In genomic region chr16:3304370-3304769, GRCh38 we compare ENCODE assay signal across 8 cellular contexts. TPM values are rescaled to one million over a fixed set of nuclear protein-coding genes. Genes with fewer than 3 reads are reported as not detected.
DNase-seq lines count a peak whose midpoint lies in the region; TF ChIP-seq lines count a peak whose summit lies in the region.

No MANE protein-coding gene starts in this region.

- H3K27ac Mint-ChIP-seq in CD8-positive, alpha-beta memory T cell = peak overlapping the region in 7 of 8 donors; percentile 21 to 90 (median 87)
- H3K27ac Mint-ChIP-seq in osteocyte (ENCODE audit: unreplicated experiment) = peak overlapping the region; percentile 87

- CTCF ChIA-PET in CD8-positive, alpha-beta memory T cell (lab: Charles Lee) = interaction anchor here (1.1 to 1.5 kb wide), 2 partner anchors 19 to 21 kb away, joined by 3 to 5 read pairs; partner anchors contain the start of gene ZNF263
- CTCF ChIA-PET in PC-9 (lab: Charles Lee) = no interaction called here

- no peak for DNase-seq in CD8-positive, alpha-beta memory T cell
- DNase-seq in PC-9 (no peak), epithelial cell of prostate (ENCODE audit: low read depth, low spot score) (no peak), osteocyte (ENCODE audit: extremely low spot score, unreplicated experiment) (no peak), UCSD-AML1 (lab: John Stamatoyannopoulos, UW; ENCODE audit: unreplicated experiment) (no peak), DMS153 (lab: John Stamatoyannopoulos, UW) (no peak), SIG-M5 (lab: John Stamatoyannopoulos, UW) (no peak)
- no peak for DNase-seq in NK-92 treated with Interleukin-12 subunit alpha and Interleukin-12 subunit beta, amount 100 ng/mL, for 24 hours (lab: John Stamatoyannopoulos, UW)

- peaks cover 16 to 38% (median 24%) of the 10 kb centered on the region in 3 donors for H3K4me1 Mint-ChIP-seq in CD8-positive, alpha-beta memory T cell
- peaks cover 13% of the 10 kb centered on the region for H3K4me1 Mint-ChIP-seq in osteocyte (ENCODE audit: unreplicated experiment)

- BruUV-seq in PC-9 (replicated peaks; lab: Mats Ljungman, UMichigan) = no TSS peak

- H3K27me3 ChIP-seq in CD8-positive, alpha-beta memory T cell (ENCODE audit: insufficient read depth, low read length, poor library complexity, severe bottlenecking) = no peaks in the 10 kb centered on the region
- H3K27me3 ChIP-seq in PC-9 (ENCODE audit: insufficient read depth, low read depth) = no peaks in the 10 kb centered on the region

- peak overlapping the region; percentile 72 for H3K4me3 ChIP-seq in CD8-positive, alpha-beta memory T cell (ENCODE audit: low read length)
- peak overlapping the region; percentile 94 for H3K4me3 ChIP-seq in PC-9

- peaks cover 20% of the 10 kb centered on the region for H3K79me2 ChIP-seq in PC-9 (ENCODE audit: low read depth)

- peaks cover 14% of the 10 kb centered on the region for H3K36me3 ChIP-seq in CD8-positive, alpha-beta memory T cell (ENCODE audit: insufficient read depth, low read length)
- H3K36me3 ChIP-seq in PC-9 (ENCODE audit: low read depth) = peaks cover 67% of the 10 kb centered on the region

- no peaks in the 10 kb centered on the region for H4K20me1 ChIP-seq in PC-9 (ENCODE audit: insufficient read depth)

- H3F3A ChIP-seq in PC-9 (ENCODE audit: insufficient read depth, low read depth) = peaks cover 33% of the 10 kb centered on the region

- intact Hi-C loops in PC-9 (cut with micrococcal nuclease; ENCODE audit: unreplicated experiment) = no loop called here

- H3K9me3 Mint-ChIP-seq in CD8-positive, alpha-beta memory T cell = peaks cover 13 to 53% (median 48%) of the 10 kb centered on the region in 5 donors
- H3K9me3 Mint-ChIP-seq in osteocyte (ENCODE audit: unreplicated experiment) = peaks cover 42% of the 10 kb centered on the region

- TF ChIP-seq CTCF in PC-9 (conservative IDR thresholded peaks at IDR 0.05) (no peak), osteocyte (IDR thresholded peaks at IDR 0.05) (no peak)

- POLR2A ChIA-PET in CD8-positive, alpha-beta memory T cell (lab: Charles Lee) = interaction anchor here (0.6 to 3.0 kb wide), 6 partner anchors 12 to 456 kb away, joined by 3 to 21 read pairs (median 6); partner anchors contain the start of genes ZNF174, ZNF263 and ZSCAN32
- POLR2A ChIA-PET in PC-9 (lab: Charles Lee; ENCODE audit: unreplicated experiment) = interaction anchor here (0.5 kb wide), 1 partner anchor 20 kb away, joined by 3 read pairs; no protein-coding TSS in a partner anchor

- H3K36me3 Mint-ChIP-seq in CD8-positive, alpha-beta memory T cell = peaks cover 26 to 61% (median 53%) of the 10 kb centered on the region in 3 donors
- peaks cover 69% of the 10 kb centered on the region for H3K36me3 Mint-ChIP-seq in osteocyte (ENCODE audit: unreplicated experiment)

- H2AFZ ChIP-seq in PC-9 = peak overlapping the region; percentile 89

- H3K4me3 Mint-ChIP-seq in CD8-positive, alpha-beta memory T cell = peak overlapping the region; percentile 79 to 93 (median 85)
- H3K4me3 Mint-ChIP-seq in osteocyte (ENCODE audit: unreplicated experiment) = peak overlapping the region; percentile 75

- no peaks in the 10 kb centered on the region for H3K27me3 Mint-ChIP-seq in CD8-positive, alpha-beta memory T cell
- H3K27me3 Mint-ChIP-seq in osteocyte (ENCODE audit: unreplicated experiment) = no peaks in the 10 kb centered on the region

- peak overlapping the region; percentile 89 for H3K4me2 ChIP-seq in PC-9

- H3K9me2 ChIP-seq in PC-9 (ENCODE audit: insufficient read depth) = no peaks in the 10 kb centered on the region

- peaks cover 18% of the 10 kb centered on the region for H3K4me1 ChIP-seq in CD8-positive, alpha-beta memory T cell (ENCODE audit: insufficient read depth, low read length)
- H3K4me1 ChIP-seq in PC-9 (replicated peaks; ENCODE audit: insufficient read depth) = peaks cover 6% of the 10 kb centered on the region; the same call in 1 of the 2 replicates

- peaks cover 20% of the 10 kb centered on the region for H3K9me3 ChIP-seq in CD8-positive, alpha-beta memory T cell (ENCODE audit: low read length)
- H3K9me3 ChIP-seq in PC-9 (ENCODE audit: insufficient read depth, low read depth) = peaks cover 76% of the 10 kb centered on the region

- H3K27ac ChIP-seq in CD8-positive, alpha-beta memory T cell (ENCODE audit: low read depth, low read length) = no peak overlapping the region
- H3K27ac ChIP-seq in PC-9 = no peak overlapping the region
- peak overlapping the region; percentile 92 for H3K27ac ChIP-seq in epithelial cell of prostate

RNA-seq across cellular contexts. Expression of gene TIGD7, which starts 0.9 kb away (rescaled TPM):
- total RNA-seq in CD8-positive, alpha-beta memory T cell = 1 to 10 TPM; 5.1 to 5.2 TPM
- 4.9 TPM for polyA plus RNA-seq in CD8-positive, alpha-beta memory T cell
- total RNA-seq in PC-9 (2021) (8.7 and 10.9 TPM in 2 replicates), osteocyte (8.2 and 10.0 TPM in 2 replicates)

RNA-seq across cellular contexts. Expression of gene ZNF75A, which starts 0.9 kb away (rescaled TPM):
- total RNA-seq in CD8-positive, alpha-beta memory T cell = 10 to 100 TPM; 37.9 to 42.0 TPM
- 22.7 TPM for polyA plus RNA-seq in CD8-positive, alpha-beta memory T cell
- total RNA-seq in PC-9 (2021) = 32.2 and 35.2 TPM in 2 replicates
- 24.2 and 26.2 TPM in 2 replicates for total RNA-seq in osteocyte

RNA-seq across cellular contexts. Expression of gene ZNF263, which starts 21.1 kb away (rescaled TPM):
- 10 to 100 TPM; 29.2 to 35.1 TPM for total RNA-seq in CD8-positive, alpha-beta memory T cell
- 47.7 TPM for polyA plus RNA-seq in CD8-positive, alpha-beta memory T cell
- total RNA-seq in PC-9 (2021) (36.8 and 49.8 TPM in 2 replicates), osteocyte (30.4 and 33.2 TPM in 2 replicates)

RNA-seq across cellular contexts. Expression of gene MEFV, which starts 47.9 kb away (rescaled TPM):
- total RNA-seq in CD8-positive, alpha-beta memory T cell = under 1 TPM in 1 of 2 experiments, not detected in 1; 0.18 TPM
- not detected for polyA plus RNA-seq in CD8-positive, alpha-beta memory T cell
- not detected in 2 replicates for total RNA-seq in PC-9 (2021)
- not detected in 2 replicates for total RNA-seq in osteocyte

RNA-seq across cellular contexts. Expression of gene OR2C1, which starts 51.3 kb away (rescaled TPM):
- total RNA-seq in CD8-positive, alpha-beta memory T cell = not detected
- 0.15 TPM for polyA plus RNA-seq in CD8-positive, alpha-beta memory T cell
- total RNA-seq in PC-9 (2021) (not detected in 2 replicates), osteocyte (not detected in 2 replicates)
